Comparison of ENCODE assay signal across 18 cellular contexts in genomic region chr5:2519153-2519552, GRCh38.
"Had no signal": no experiment of that assay in that cellular context is flagged by ENCODE, and none has a peak within 500 bp of the region (broad histone marks: within the 10 kb centered on the region; RNA-seq: fewer than 3 reads in every experiment).

No MANE protein-coding gene starts in this region.

- H3K27ac ChIP-seq: dorsolateral prefrontal cortex, pancreas, right lobe of liver, thoracic aorta, tibial nerve, upper lobe of right lung, vagina had no signal

- H3K4me3 ChIP-seq: dorsolateral prefrontal cortex, lung, pancreas, right lobe of liver, thoracic aorta, tibial nerve, upper lobe of right lung, vagina had no signal

- DNase-seq: dorsolateral prefrontal cortex; effector CD4-positive, alpha-beta T cell; left colon; left ventricle myocardium superior; naive B cell; occipital lobe; pancreas; retina; right lobe of liver; small intestine; stimulated activated CD4-positive, alpha-beta T cell treated with anti-CD3 and anti-CD28 coated beads, Interleukin-15, amount 100 ng/mL, for 24 hours; stimulated activated CD4-positive, alpha-beta T cell treated with anti-CD3 and anti-CD28 coated beads, Interleukin-2, amount 100 ng/mL, for 48 hours; stimulated activated naive B cell treated with anti-CD40 and anti-IgM and Interleukin-4, amounts not matched to agents 10 μg/mL and 1 μg/mL and 100 μg/mL, for 72 hours; upper lobe of right lung had no signal

- H3K27me3 ChIP-seq: pancreas, right lobe of liver, tibial nerve, upper lobe of right lung, vagina had no signal

- H3K9me3 ChIP-seq: pancreas, right lobe of liver, thoracic aorta, tibial nerve, upper lobe of right lung, vagina had no signal

- H3K4me1 ChIP-seq: pancreas, right lobe of liver, tibial nerve, upper lobe of right lung, vagina had no signal

- ATAC-seq: left colon; left ventricle myocardium superior; pancreas; right lobe of liver; stimulated activated naive B cell treated with anti-CD40 and anti-IgM and Interleukin-4, amounts not matched to agents 10 μg/mL and 1 μg/mL and 100 μg/mL, for 72 hours; upper lobe of right lung had no signal

- H3K36me3 ChIP-seq: pancreas, right lobe of liver, thoracic aorta, tibial nerve, upper lobe of right lung, vagina had no signal
